ENCODE assay signal across 21 cellular contexts in the genomic region with DNA sequence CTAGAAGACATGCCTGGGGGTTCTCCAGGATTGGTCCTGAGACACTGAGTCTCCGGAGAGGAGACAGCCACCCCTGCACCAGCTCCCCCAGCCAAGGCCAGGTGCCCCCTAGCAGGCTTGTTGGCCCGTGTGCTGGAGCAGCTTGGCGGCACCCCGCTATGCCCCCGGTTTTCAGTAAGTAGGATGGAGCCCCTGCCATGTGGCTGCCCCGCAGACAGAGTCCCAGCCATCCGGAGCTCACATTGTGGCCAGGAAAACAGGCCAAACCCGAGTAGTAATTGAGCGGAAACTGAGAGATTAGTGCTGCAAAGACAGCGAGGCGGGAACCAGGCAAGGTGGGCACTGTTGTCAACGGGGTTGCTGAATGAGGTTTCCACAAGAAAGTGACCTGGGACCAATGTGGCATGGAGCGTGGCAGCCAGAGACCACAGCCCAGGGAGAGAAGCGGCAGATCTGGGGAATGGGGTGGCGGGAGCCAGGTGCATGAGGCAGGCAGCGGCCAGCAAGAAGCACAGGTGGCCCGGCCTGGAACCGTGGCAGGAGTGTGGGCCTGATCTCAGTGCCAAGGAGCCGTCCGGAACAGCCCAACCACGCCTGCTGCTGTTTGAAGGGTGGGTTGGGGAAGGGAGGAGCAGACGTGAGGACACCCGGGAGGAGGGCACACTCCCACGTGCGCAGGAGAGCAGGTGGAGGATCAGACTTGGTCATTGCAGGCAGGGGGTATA.
"Had no signal": no experiment of that assay in that cellular context is flagged by ENCODE, and none has a peak within 500 bp of the region (broad histone marks: within the 10 kb centered on the region; RNA-seq: fewer than 3 reads in every experiment).

No MANE protein-coding gene starts in this region.

- H3K9me3 ChIP-seq: adrenal gland, breast epithelium, SJCRH30, SK-N-SH had no signal

- H3K4me3 ChIP-seq: adrenal gland, breast epithelium, SJCRH30 had no signal

- H3K4me1 ChIP-seq: adrenal gland, breast epithelium, SJCRH30 had no signal

- H3K27ac ChIP-seq: adrenal gland, breast epithelium, SJCRH30 had no signal

- H3K9ac ChIP-seq: SK-N-SH had no signal

- H3K27me3 ChIP-seq: adrenal gland had no signal

- H3K36me3 ChIP-seq: adrenal gland, breast epithelium, SJCRH30, WERI-Rb-1 had no signal

- H3K4me2 ChIP-seq: SK-N-SH had no signal

- DNase-seq: activated CD4-positive, alpha-beta T cell treated with anti-CD3 and anti-CD28 coated beads for 36 hours; activated CD4-positive, alpha-beta T cell treated with anti-CD3 and anti-CD28 coated beads, Interleukin-2, amount 50 U/mL, for 4 hours; activated CD8-positive, alpha-beta memory T cell treated with anti-CD3 and anti-CD28 coated beads, Interleukin-2, amount 50 U/mL, for 48 hours; activated CD8-positive, alpha-beta T cell treated with anti-CD3 and anti-CD28 coated beads, Interleukin-2, amount 10 ng/mL, durations not matched to agents 7 days and 5 days; activated naive CD4-positive, alpha-beta T cell treated with anti-CD3 and anti-CD28 coated beads, Interleukin-2, amount 50 U/mL, for 16 hours; activated naive CD8-positive, alpha-beta T cell treated with anti-CD3 and anti-CD28 coated beads, Interleukin-2, amount 10 ng/mL, durations not matched to agents 7 days and 5 days; activated T-cell treated with anti-CD3 and anti-CD28 coated beads, Interleukin-2, amount 50 U/mL, for 1 hour; adrenal gland; anterior cingulate cortex; KG1; NCI-H1048; NCI-H1694 treated with DMSO at 0.1 percent for 48 hours; NCI-H2029 treated with DMSO at 0.1 percent for 48 hours; NCI-H345; NCI-H524 treated with DMSO at 0.1 percent for 48 hours; NCI-H82; SJCRH30; SK-N-SH; T-helper 1 cell; WERI-Rb-1 had no signal
